ENCODE assay signal across 31 cellular contexts in the genomic region with DNA sequence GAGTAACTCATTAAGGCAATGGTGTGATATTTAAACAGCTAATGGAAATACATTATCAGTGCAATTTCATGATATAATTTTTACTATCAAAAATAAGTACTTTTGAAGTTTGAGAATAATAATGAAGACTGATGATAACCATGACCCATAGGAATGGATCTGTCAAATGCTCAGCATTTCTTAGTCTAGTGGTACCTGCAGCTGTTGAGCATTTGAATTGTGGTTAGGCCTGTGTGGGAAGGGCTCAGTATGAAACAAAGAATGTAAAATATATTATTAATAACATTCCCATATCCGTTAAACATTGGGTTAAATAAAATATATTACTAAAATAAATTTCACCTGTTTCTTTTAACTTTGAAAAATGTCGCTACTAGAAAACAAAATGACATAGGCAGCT.
"Had no signal": no experiment of that assay in that cellular context is flagged by ENCODE, and none has a peak within 500 bp of the region (broad histone marks: within the 10 kb centered on the region; RNA-seq: fewer than 3 reads in every experiment).

No MANE protein-coding gene starts in this region.

- H3K4me3 Mint-ChIP-seq: effector memory CD8-positive, alpha-beta T cell; mesothelial cell of epicardium; naive thymus-derived CD8-positive, alpha-beta T cell; nephron progenitor cell; stimulated activated effector memory CD8-positive, alpha-beta T cell treated with anti-CD3 and anti-CD28 coated beads, Interleukin-12 subunit alpha, Interleukin-12 subunit beta, amount 100 ng/mL, for 72 hours had no signal

- DNase-seq: effector memory CD8-positive, alpha-beta T cell; erythroblast; esophagus squamous epithelium; foreskin melanocyte; glutamatergic neuron; heart right ventricle; hippocampal formation; left cardiac atrium; left lung; mesenchymal stem cell; mucosa of descending colon; naive thymus-derived CD8-positive, alpha-beta T cell; nephron progenitor cell; occipital lobe; ovary; posterior cingulate gyrus; psoas muscle; right cardiac atrium; sigmoid colon; small intestine; stimulated activated CD4-positive, alpha-beta T cell treated with anti-CD3 and anti-CD28 coated beads, Interleukin-2, amount 100 ng/mL, for 24 hours; stimulated activated CD4-positive, alpha-beta T cell treated with anti-CD3 and anti-CD28 coated beads, Interleukin-4, amount 100 ng/mL, for 24 hours; stimulated activated naive CD4-positive, alpha-beta T cell treated with Interleukin-2 at 50 U/mL for 16 hours; stomach; thyroid gland; trophoblast cell had no signal

- ATAC-seq: effector memory CD8-positive, alpha-beta T cell; heart right ventricle; left cardiac atrium; left lung; mucosa of descending colon; naive thymus-derived CD8-positive, alpha-beta T cell; psoas muscle; right cardiac atrium; stimulated activated effector memory CD8-positive, alpha-beta T cell treated with anti-CD3 and anti-CD28 coated beads, Interleukin-12 subunit alpha, Interleukin-12 subunit beta, amount 100 ng/mL, for 72 hours had no signal

- H3K4me1 Mint-ChIP-seq: naive thymus-derived CD8-positive, alpha-beta T cell; stimulated activated effector memory CD8-positive, alpha-beta T cell treated with anti-CD3 and anti-CD28 coated beads, Interleukin-12 subunit alpha, Interleukin-12 subunit beta, amount 100 ng/mL, for 72 hours had no signal

- FAIRE-seq: endometrium, small intestine had no signal

- H3K36me3 ChIP-seq: esophagus squamous epithelium, heart right ventricle, left lung, ovary, sigmoid colon, stomach, thyroid gland, vagina had no signal

- H3K4me1 ChIP-seq: thyroid gland had no signal

- H3K9me3 Mint-ChIP-seq: effector memory CD8-positive, alpha-beta T cell; nephron progenitor cell; stimulated activated effector memory CD8-positive, alpha-beta T cell treated with anti-CD3 and anti-CD28 coated beads, Interleukin-12 subunit alpha, Interleukin-12 subunit beta, amount 100 ng/mL, for 72 hours had no signal

- H3K36me3 Mint-ChIP-seq: mesothelial cell of epicardium; naive thymus-derived CD8-positive, alpha-beta T cell; stimulated activated effector memory CD8-positive, alpha-beta T cell treated with anti-CD3 and anti-CD28 coated beads, Interleukin-12 subunit alpha, Interleukin-12 subunit beta, amount 100 ng/mL, for 72 hours had no signal

- H3K27ac ChIP-seq: coronary artery, esophagus squamous epithelium, ovary, psoas muscle, sigmoid colon, stomach, thyroid gland, vagina had no signal

- H3K4me3 ChIP-seq: coronary artery, esophagus squamous epithelium, heart right ventricle, left lung, mucosa of descending colon, ovary, psoas muscle, sigmoid colon, stomach, thyroid gland, vagina had no signal

- H3K27ac Mint-ChIP-seq: effector memory CD8-positive, alpha-beta T cell; mesothelial cell of epicardium; naive thymus-derived CD8-positive, alpha-beta T cell; nephron progenitor cell; stimulated activated effector memory CD8-positive, alpha-beta T cell treated with anti-CD3 and anti-CD28 coated beads, Interleukin-12 subunit alpha, Interleukin-12 subunit beta, amount 100 ng/mL, for 72 hours had no signal

- H3K9me3 ChIP-seq: esophagus squamous epithelium, heart right ventricle, left lung, mucosa of descending colon, ovary, psoas muscle, sigmoid colon, stomach, thyroid gland, vagina had no signal

- H3K27me3 ChIP-seq: esophagus squamous epithelium, heart right ventricle, left lung, ovary, sigmoid colon, stomach, thyroid gland, vagina had no signal
